Comparison of ENCODE assay signal across 15 cellular contexts in genomic region chr6:44054635-44055559, GRCh38.
A peak's percentile ranks its signal among the peaks of the same experiment; 100 is the strongest.
DNase-seq lines count a peak whose midpoint lies in the region; ATAC-seq and TF ChIP-seq lines count a peak whose summit lies in the region.
"Had no signal": no experiment of that assay in that cellular context is flagged by ENCODE, and none has a peak within 500 bp of the region (broad histone marks: within the 10 kb centered on the region; RNA-seq: fewer than 3 reads in every experiment).

No MANE protein-coding gene starts in this region.

- H3K36me3 ChIP-seq in SK-N-MC (ENCODE audit: insufficient read depth, low read length), result no peaks in the 10 kb centered on the region
- H3K36me3 ChIP-seq in psoas muscle (ENCODE audit: insufficient read depth in 1 of 2, low read depth in 1 of 2), result no peaks in the 10 kb centered on the region

- DNase-seq in ELR (ENCODE audit: low read depth) (peak; percentile 93), SK-N-MC (ENCODE audit: low read depth, low spot score) (no peak), fibroblast of the aortic adventitia (ENCODE audit: low read depth) (peak; percentile 68), psoas muscle (peak in 1 of 2 donors; percentile 42), occipital lobe (lab: John Stamatoyannopoulos, UW) (no peak)
- no peak for DNase-seq in activated CD4-positive, alpha-beta T cell treated with anti-CD3 and anti-CD28 coated beads, Interleukin-2, amount 50 U/mL, for 48 hours
- no peak for DNase-seq in activated T-cell treated with anti-CD3 and anti-CD28 coated beads, Interleukin-2, amount 50 U/mL, for 48 hours
- DNase-seq: activated CD4-positive, alpha-beta T cell treated with anti-CD3 and anti-CD28 coated beads, Interleukin-2, amount 10 ng/mL, durations not matched to agents 7 days and 5 days; DMS 273 treated with DMSO at 0.1 percent for 48 hours; NCI-H187; nephron progenitor cell; T-helper 17 cell had no signal

- TF ChIP-seq CTCF in fibroblast of the aortic adventitia (IDR thresholded peaks at IDR 0.05; ENCODE audit: insufficient read depth, low read length) (no peak), psoas muscle (IDR thresholded peaks at IDR 0.05) (no peak)

- intact Hi-C loops in psoas muscle (cut with DNase I), result loop anchor here in 1 of 2 donors (5.0 kb wide), 1 partner anchor 43 kb away; no protein-coding TSS in a partner anchor

- H3K27ac ChIP-seq in SK-N-MC (peak overlapping the region; percentile 65), psoas muscle (peak overlapping the region; percentile 3)

- no peaks in the 10 kb centered on the region for H3K27me3 ChIP-seq in psoas muscle (ENCODE audit: insufficient read depth in 3 of 3, low read length in 2 of 3)

- ATAC-seq in psoas muscle (no peak), HG03342 (IDR thresholded peaks at IDR 0.05; ENCODE audit: unreplicated experiment) (no peak)
- ATAC-seq: HCT116, T-helper 17 cell had no signal

- H3K4me3 ChIP-seq in SK-N-MC (peak overlapping the region; percentile 19; the same call in 1 of the 2 replicates), fibroblast of the aortic adventitia (ENCODE audit: low read depth, low read length) (no peak overlapping the region), psoas muscle (no peak overlapping the region)
- H3K4me3 ChIP-seq: skin epidermis had no signal

- 73 to 77% (median 77%) methylated on average over 8 of the region's 8 CpGs for WGBS in psoas muscle, 3 donors

- no peak overlapping the region for H3K9ac ChIP-seq in SK-N-MC (ENCODE audit: insufficient read length)

- H3K9me3 ChIP-seq in SK-N-MC (ENCODE audit: low read depth, low read length), result no peaks in the 10 kb centered on the region
- no peaks in the 10 kb centered on the region for H3K9me3 ChIP-seq in psoas muscle

- H3K4me1 ChIP-seq in psoas muscle, result peaks cover 48% of the 10 kb centered on the region

Comparison
In these comparisons a context has a peak if more than half of its experiments do, and no peak if none do; other contexts are left out.
1. DNase-seq: peak in ELR (single experiment) and fibroblast of the aortic adventitia (single experiment); none in SK-N-MC (single experiment), occipital lobe (single experiment), activated CD4-positive, alpha-beta T cell treated with anti-CD3 and anti-CD28 coated beads, Interleukin-2, amount 50 U/mL, for 48 hours (0 of 2) and activated T-cell treated with anti-CD3 and anti-CD28 coated beads, Interleukin-2, amount 50 U/mL, for 48 hours (0 of 2).